ENCODE assay signal across 20 cellular contexts in the genomic region with DNA sequence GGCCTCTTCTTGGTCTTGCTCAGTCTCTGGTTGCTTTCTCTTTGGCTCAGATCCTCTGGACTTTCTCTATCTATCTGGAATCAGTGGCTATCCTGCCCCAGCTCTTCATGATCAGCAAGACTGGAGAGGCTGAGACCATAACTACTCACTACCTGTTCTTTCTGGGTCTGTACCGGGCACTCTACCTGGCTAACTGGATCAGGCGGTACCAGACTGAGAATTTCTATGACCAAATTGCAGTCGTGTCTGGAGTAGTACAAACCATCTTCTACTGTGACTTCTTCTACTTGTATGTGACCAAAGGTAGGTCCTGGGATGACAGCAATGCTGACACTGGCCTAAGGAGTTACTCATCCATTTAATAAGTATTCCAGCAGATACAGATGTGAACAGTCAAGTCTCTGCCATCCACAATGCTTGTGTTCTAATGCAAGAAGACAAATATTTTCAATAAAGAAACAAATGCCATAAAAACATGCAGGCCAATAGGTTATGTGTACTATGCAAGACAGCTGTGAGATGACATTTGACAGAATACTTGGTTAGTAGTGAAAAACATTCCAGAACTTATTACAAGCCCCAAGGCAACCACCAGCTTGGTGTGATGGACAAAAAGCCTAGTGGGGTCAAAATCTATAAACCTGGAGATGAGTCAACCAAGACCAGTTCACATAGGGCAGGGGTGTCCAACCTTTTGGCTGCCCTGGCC. TPM values are rescaled to one million over a fixed set of nuclear protein-coding genes. Genes with fewer than 3 reads are reported as not detected.
A peak's percentile ranks its signal among the peaks of the same experiment; 100 is the strongest.
DNase-seq lines count a peak whose midpoint lies in the region; ATAC-seq and TF ChIP-seq lines count a peak whose summit lies in the region.
"Had no signal": no experiment of that assay in that cellular context is flagged by ENCODE, and none has a peak within 500 bp of the region (broad histone marks: within the 10 kb centered on the region; RNA-seq: fewer than 3 reads in every experiment).

No MANE protein-coding gene starts in this region.

- no peaks in the 10 kb centered on the region for H3K9me2 ChIP-seq in Karpas-422 (replicated peaks; ENCODE audit: insufficient read depth, low read length)

- H3K27ac ChIP-seq in Karpas-422 (ENCODE audit: low read length) (no peak overlapping the region), WERI-Rb-1 (no peak overlapping the region)
- H3K27ac ChIP-seq: adrenal gland, HL-60 had no signal

- no peak overlapping the region for H3K4me3 Mint-ChIP-seq in activated CD4-positive, alpha-beta memory T cell treated with anti-CD3 and anti-CD28 coated beads for 36 hours
- H3K4me3 Mint-ChIP-seq in stimulated activated effector memory CD8-positive, alpha-beta T cell treated with anti-CD3 and anti-CD28 coated beads, Interleukin-12 subunit alpha, Interleukin-12 subunit beta, amount 100 ng/mL, for 72 hours: no peak overlapping the region
- H3K4me3 Mint-ChIP-seq: memory B cell had no signal

- no peak for TF ChIP-seq CTCF in WERI-Rb-1 (IDR thresholded peaks at IDR 0.05; ENCODE audit: low read depth, low read length)

- H3K79me2 ChIP-seq in Karpas-422 (ENCODE audit: low read length): no peaks in the 10 kb centered on the region

- intact Hi-C loops in activated CD4-positive, alpha-beta memory T cell treated with anti-CD3 and anti-CD28 coated beads for 36 hours (cut with micrococcal nuclease): no loop called here
- intact Hi-C loops in left colon (cut with DNase I, micrococcal nuclease): no loop called here

- H3K9me3 ChIP-seq in Karpas-422 (ENCODE audit: low read length) (no peaks in the 10 kb centered on the region), WERI-Rb-1 (ENCODE audit: severe bottlenecking) (no peaks in the 10 kb centered on the region)
- H3K9me3 ChIP-seq: adrenal gland, BE2C had no signal

- H3K27ac Mint-ChIP-seq in activated naive CD4-positive, alpha-beta T cell treated with anti-CD3 and anti-CD28 coated beads, Interleukin-2, amount 50 U/mL, for 72 hours: peak overlapping the region; percentile 40 to 75
- H3K27ac Mint-ChIP-seq in activated CD4-positive, alpha-beta memory T cell treated with anti-CD3 and anti-CD28 coated beads for 36 hours: peak overlapping the region; percentile 29
- H3K27ac Mint-ChIP-seq in stimulated activated effector memory CD8-positive, alpha-beta T cell treated with anti-CD3 and anti-CD28 coated beads, Interleukin-12 subunit alpha, Interleukin-12 subunit beta, amount 100 ng/mL, for 72 hours: peak overlapping the region; percentile 43
- H3K27ac Mint-ChIP-seq: memory B cell had no signal

- POLR2A ChIA-PET in activated CD4-positive, alpha-beta memory T cell treated with anti-CD3 and anti-CD28 coated beads for 36 hours (lab: Charles Lee): interaction anchor here (1.4 to 1.8 kb wide), 3 partner anchors 9 to 21 kb away, joined by 3 to 7 read pairs (median 6); a partner anchor contains a TSS

- H3K27me3 Mint-ChIP-seq in activated CD4-positive, alpha-beta memory T cell treated with anti-CD3 and anti-CD28 coated beads for 36 hours: no peaks in the 10 kb centered on the region
- H3K27me3 Mint-ChIP-seq: memory B cell had no signal

- H3K4me1 ChIP-seq in Karpas-422 (ENCODE audit: low read length): no peaks in the 10 kb centered on the region
- H3K4me1 ChIP-seq: adrenal gland, BE2C had no signal

- H3K27me3 ChIP-seq in Karpas-422 (ENCODE audit: low read length) (no peaks in the 10 kb centered on the region), WERI-Rb-1 (ENCODE audit: insufficient read depth, low read depth, severe bottlenecking) (no peaks in the 10 kb centered on the region)
- H3K27me3 ChIP-seq: adrenal gland, BE2C had no signal

- H3K4me2 ChIP-seq in Karpas-422 (ENCODE audit: low read depth, low read length, poor library complexity, severe bottlenecking): no peak overlapping the region

- H2AFZ ChIP-seq in Karpas-422 (ENCODE audit: low read length): no peak overlapping the region

- no peak overlapping the region for H3K4me3 ChIP-seq in Karpas-422 (ENCODE audit: low read length)
- H3K4me3 ChIP-seq in WERI-Rb-1 (ENCODE audit: low read depth, low read length): no peak overlapping the region
- H3K4me3 ChIP-seq: adrenal gland had no signal

- H3K9ac ChIP-seq in Karpas-422 (ENCODE audit: low read length): no peak overlapping the region

- H4K20me1 ChIP-seq in Karpas-422 (ENCODE audit: insufficient read depth, low read depth, low read length): 0 out of 2 replicates have a peak, but pooled peaks cover 6% of the 10 kb centered on the region

- ATAC-seq in activated naive CD4-positive, alpha-beta T cell treated with anti-CD3 and anti-CD28 coated beads, Interleukin-2, amount 50 U/mL, for 72 hours: peak in 1 of 2 donors; percentile 19
- peak; percentile 12 for ATAC-seq in left colon
- no peak for ATAC-seq in stimulated activated effector memory CD8-positive, alpha-beta T cell treated with anti-CD3 and anti-CD28 coated beads, Interleukin-12 subunit alpha, Interleukin-12 subunit beta, amount 100 ng/mL, for 72 hours

- H3K36me3 Mint-ChIP-seq in activated naive CD4-positive, alpha-beta T cell treated with anti-CD3 and anti-CD28 coated beads, Interleukin-2, amount 50 U/mL, for 72 hours: peaks cover 28 to 38% of the 10 kb centered on the region in 2 donors
- H3K36me3 Mint-ChIP-seq in activated CD4-positive, alpha-beta memory T cell treated with anti-CD3 and anti-CD28 coated beads for 36 hours: peaks cover 46% of the 10 kb centered on the region
- peaks cover 85% of the 10 kb centered on the region for H3K36me3 Mint-ChIP-seq in stimulated activated effector memory CD8-positive, alpha-beta T cell treated with anti-CD3 and anti-CD28 coated beads, Interleukin-12 subunit alpha, Interleukin-12 subunit beta, amount 100 ng/mL, for 72 hours

- CTCF ChIA-PET in activated CD4-positive, alpha-beta memory T cell treated with anti-CD3 and anti-CD28 coated beads for 36 hours (lab: Charles Lee): no interaction called here

- peaks cover 19% of the 10 kb centered on the region for H3K4me1 Mint-ChIP-seq in activated CD4-positive, alpha-beta memory T cell treated with anti-CD3 and anti-CD28 coated beads for 36 hours (ENCODE audit: low read depth)
- H3K4me1 Mint-ChIP-seq in stimulated activated effector memory CD8-positive, alpha-beta T cell treated with anti-CD3 and anti-CD28 coated beads, Interleukin-12 subunit alpha, Interleukin-12 subunit beta, amount 100 ng/mL, for 72 hours: peaks cover 12% of the 10 kb centered on the region

- DNase-seq in activated naive CD4-positive, alpha-beta T cell treated with anti-CD3 and anti-CD28 coated beads, Interleukin-2, amount 50 U/mL, for 72 hours (ENCODE audit: low spot score in 2 of 2): no peak
- no peak for DNase-seq in activated naive CD4-positive, alpha-beta T cell treated with Interleukin-2 at 50 U/mL for 16 hours
- DNase-seq in activated CD4-positive, alpha-beta memory T cell treated with anti-CD3 and anti-CD28 coated beads for 36 hours: no peak
- DNase-seq in left colon (no peak), Karpas-422 (no peak), WERI-Rb-1 (no peak), germinal center (ENCODE audit: low spot score) (no peak)
- DNase-seq in stimulated activated effector memory CD8-positive, alpha-beta T cell treated with anti-CD3 and anti-CD28 coated beads, Interleukin-12 subunit alpha, Interleukin-12 subunit beta, amount 100 ng/mL, for 72 hours (ENCODE audit: low spot score in 2 of 2): no peak
- DNase-seq: activated CD4-positive, alpha-beta T cell treated with anti-CD3 and anti-CD28 coated beads, Interleukin-2, amount 50 U/mL, for 4 hours; BE2C; cortex of kidney; NCI-H187 treated with DMSO at 0.1 percent for 48 hours; NCI-H69; stimulated activated CD8-positive, alpha-beta memory T cell treated with anti-CD3 and anti-CD28 coated beads, Interleukin-4, amount 100 ng/mL, for 48 hours had no signal

- peaks cover 46% of the 10 kb centered on the region for H3K36me3 ChIP-seq in Karpas-422 (ENCODE audit: insufficient read depth, low read length)
- H3K36me3 ChIP-seq in WERI-Rb-1: peaks cover 68% of the 10 kb centered on the region

- no peaks in the 10 kb centered on the region for H3K9me3 Mint-ChIP-seq in activated naive CD4-positive, alpha-beta T cell treated with anti-CD3 and anti-CD28 coated beads, Interleukin-2, amount 50 U/mL, for 72 hours
- no peaks in the 10 kb centered on the region for H3K9me3 Mint-ChIP-seq in activated CD4-positive, alpha-beta memory T cell treated with anti-CD3 and anti-CD28 coated beads for 36 hours
- H3K9me3 Mint-ChIP-seq in stimulated activated effector memory CD8-positive, alpha-beta T cell treated with anti-CD3 and anti-CD28 coated beads, Interleukin-12 subunit alpha, Interleukin-12 subunit beta, amount 100 ng/mL, for 72 hours: no peaks in the 10 kb centered on the region
- H3K9me3 Mint-ChIP-seq: memory B cell had no signal

RNA-seq across cellular contexts. Expression of a gene that starts 13.4 kb away (rescaled TPM):
- under 1 TPM; 0.59 to 0.89 TPM for total RNA-seq in activated naive CD4-positive, alpha-beta T cell treated with anti-CD3 and anti-CD28 coated beads, Interleukin-2, amount 50 U/mL, for 72 hours
- total RNA-seq in activated CD4-positive, alpha-beta memory T cell treated with anti-CD3 and anti-CD28 coated beads for 36 hours: under 1 TPM; 0.94 to 0.97 TPM
- total RNA-seq in left colon: 10 to 100 TPM; 17.2 to 22.7 TPM
- not detected in 2 replicates for total RNA-seq in Karpas-422 (2014; rRNA removed; shearing (Covaris generic); ENCODE audit: low replicate concordance)

RNA-seq across cellular contexts. Expression of a gene that starts 24.8 kb away (rescaled TPM):
- 100 to 1,000 TPM; 382 to 415 TPM for total RNA-seq in activated naive CD4-positive, alpha-beta T cell treated with anti-CD3 and anti-CD28 coated beads, Interleukin-2, amount 50 U/mL, for 72 hours
- 100 to 1,000 TPM; 353 to 358 TPM for total RNA-seq in activated CD4-positive, alpha-beta memory T cell treated with anti-CD3 and anti-CD28 coated beads for 36 hours
- 100 to 1,000 TPM; 300 to 349 TPM for total RNA-seq in left colon
- 465 and 736 TPM in 2 replicates for total RNA-seq in Karpas-422 (2014; rRNA removed; shearing (Covaris generic); ENCODE audit: low replicate concordance)

RNA-seq across cellular contexts. Expression of a gene that starts 26.3 kb away (rescaled TPM):
- not detected for total RNA-seq in activated naive CD4-positive, alpha-beta T cell treated with anti-CD3 and anti-CD28 coated beads, Interleukin-2, amount 50 U/mL, for 72 hours
- not detected for total RNA-seq in activated CD4-positive, alpha-beta memory T cell treated with anti-CD3 and anti-CD28 coated beads for 36 hours
- not detected for total RNA-seq in left colon
- total RNA-seq in Karpas-422 (2014; rRNA removed; shearing (Covaris generic); ENCODE audit: low replicate concordance): not detected in 2 replicates
- total RNA-seq: fibroblast of lung; posterior vena cava; T-helper 1 cell treated with Interleukin-12 subunit alpha and Interleukin-12 subunit beta and Interleukin-4 antibody, amounts not matched to agents 30 ng/mL and 1 ng/mL, for 36 hours had no signal

Comparison
In these comparisons a context has a peak if more than half of its experiments do, and no peak if none do; other contexts are left out.
1. RNA of a gene that starts 13.4 kb away (total RNA-seq): 17.2 to 22.7 TPM in left colon; 0.94 to 0.97 TPM in activated CD4-positive, alpha-beta memory T cell treated with anti-CD3 and anti-CD28 coated beads for 36 hours, 0.59 to 0.89 TPM in activated naive CD4-positive, alpha-beta T cell treated with anti-CD3 and anti-CD28 coated beads, Interleukin-2, amount 50 U/mL, for 72 hours and not detected in Karpas-422; every median in the first group is over 4 times any median in the second.
2. Peak in every context shown above with its lines, with median percentiles within 50 percentile points of each other: H3K27ac Mint-ChIP-seq.